In the genomic region with DNA sequence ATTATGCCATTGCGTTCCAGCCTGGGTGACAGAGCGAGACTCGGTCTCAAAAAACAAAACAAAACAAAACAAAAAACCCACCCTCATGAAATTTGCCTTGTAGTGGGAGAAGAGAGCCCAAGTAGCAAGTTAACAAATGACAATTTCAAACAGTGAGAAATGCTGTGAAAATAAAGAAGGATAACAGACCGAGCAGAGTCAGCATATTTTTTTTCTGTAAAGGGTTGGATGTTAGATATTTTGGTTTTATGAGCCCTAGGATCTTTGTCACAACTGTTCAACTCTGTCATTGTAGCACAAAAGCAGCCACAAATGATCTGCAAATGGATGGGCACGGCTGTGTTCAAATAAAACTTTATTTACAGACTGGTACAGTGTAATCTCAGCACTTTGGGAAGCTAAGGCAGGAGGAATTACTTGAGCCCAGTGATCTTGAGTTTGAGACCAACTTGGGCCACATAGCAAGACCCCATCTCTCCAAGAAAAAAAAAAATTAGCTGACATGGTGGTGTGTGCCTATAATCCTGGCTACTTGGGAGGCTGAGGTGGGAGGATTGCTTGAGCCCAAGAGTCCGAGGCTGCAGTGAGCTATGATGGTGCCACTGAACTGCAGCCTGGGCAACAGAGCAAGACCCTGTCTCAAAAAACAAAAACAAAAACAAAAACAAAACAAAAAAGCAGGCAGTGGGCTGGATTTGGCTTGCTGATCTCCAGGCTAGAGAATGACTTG, we compare ENCODE assay signal across 26 cellular contexts.
"Had no signal": no experiment of that assay in that cellular context is flagged by ENCODE, and none has a peak within 500 bp of the region (broad histone marks: within the 10 kb centered on the region; RNA-seq: fewer than 3 reads in every experiment).

No MANE protein-coding gene starts in this region.

- H3K9me3 Mint-ChIP-seq: natural killer cell treated with Interleukin-12 subunit alpha and Interleukin-12 subunit beta and Interleukin-15 and Interleukin-18, amount 100 ng/mL, for 72 hours; neural progenitor cell; stimulated activated naive B cell treated with anti-CD40 and anti-IgM and Interleukin-4, amounts not matched to agents 10 μg/mL and 1 μg/mL and 100 μg/mL, for 72 hours; stimulated activated naive CD8-positive, alpha-beta T cell treated with anti-CD3 and anti-CD28 coated beads, Interleukin-15, Interleukin-2, amounts not matched to agents 100 ng/mL and 50 ng/mL, for 24 hours had no signal

- H3K4me3 ChIP-seq: dorsolateral prefrontal cortex, gastroesophageal sphincter, heart left ventricle, hepatocyte, lung, neural progenitor cell, right atrium auricular region, sigmoid colon, thoracic aorta, tibial nerve, vagina had no signal

- H3K27ac Mint-ChIP-seq: memory B cell; natural killer cell treated with Interleukin-12 subunit alpha and Interleukin-12 subunit beta and Interleukin-15 and Interleukin-18, amount 100 ng/mL, for 72 hours; neural progenitor cell; progenitor cell of endocrine pancreas; stimulated activated naive B cell treated with anti-CD40 and anti-IgM and Interleukin-4, amounts not matched to agents 10 μg/mL and 1 μg/mL and 100 μg/mL, for 72 hours; stimulated activated naive CD8-positive, alpha-beta T cell treated with anti-CD3 and anti-CD28 coated beads, Interleukin-15, Interleukin-2, amounts not matched to agents 100 ng/mL and 50 ng/mL, for 24 hours had no signal

- H3K27ac ChIP-seq: dorsolateral prefrontal cortex, gastroesophageal sphincter, heart left ventricle, hepatocyte, neural progenitor cell, parathyroid adenoma, right atrium auricular region, sigmoid colon, thoracic aorta, tibial nerve, vagina had no signal

- FAIRE-seq: colon, kidney had no signal

- H3K36me3 ChIP-seq: gastroesophageal sphincter, heart left ventricle, neural progenitor cell, right atrium auricular region, sigmoid colon, thoracic aorta, tibial nerve, vagina had no signal

- H3K27me3 ChIP-seq: dorsolateral prefrontal cortex, hepatocyte, neural progenitor cell, right atrium auricular region, sigmoid colon, vagina had no signal

- ATAC-seq: esophagus mucosa; gastroesophageal sphincter; left lobe of liver; stimulated activated naive B cell treated with anti-CD40 and anti-IgM and Interleukin-4, amounts not matched to agents 10 μg/mL and 1 μg/mL and 100 μg/mL, for 72 hours had no signal

- H3K9me3 ChIP-seq: gastroesophageal sphincter, right atrium auricular region, sigmoid colon, thoracic aorta, vagina had no signal

- H3K36me3 Mint-ChIP-seq: memory B cell; naive B cell; natural killer cell treated with Interleukin-12 subunit alpha and Interleukin-12 subunit beta and Interleukin-15 and Interleukin-18, amount 100 ng/mL, for 72 hours; neural progenitor cell; stimulated activated naive B cell treated with anti-CD40 and anti-IgM and Interleukin-4, amounts not matched to agents 10 μg/mL and 1 μg/mL and 100 μg/mL, for 72 hours had no signal

- H3K4me1 Mint-ChIP-seq: neural progenitor cell; stimulated activated naive B cell treated with anti-CD40 and anti-IgM and Interleukin-4, amounts not matched to agents 10 μg/mL and 1 μg/mL and 100 μg/mL, for 72 hours had no signal

- H3K4me1 ChIP-seq: gastroesophageal sphincter, heart left ventricle, neural progenitor cell, parathyroid adenoma, right atrium auricular region, sigmoid colon, tibial nerve, vagina had no signal

- DNase-seq: dorsolateral prefrontal cortex; effector CD4-positive, alpha-beta T cell; foreskin fibroblast; heart left ventricle; kidney; naive B cell; sigmoid colon; stimulated activated CD4-positive, alpha-beta T cell treated with anti-CD3 and anti-CD28 coated beads, Interleukin-2, amount 100 ng/mL, for 24 hours; stimulated activated CD4-positive, alpha-beta T cell treated with anti-CD3 and anti-CD28 coated beads, Interleukin-4, amount 100 ng/mL, for 24 hours; stimulated activated naive B cell treated with anti-CD40 and anti-IgM and Interleukin-4, amounts not matched to agents 10 μg/mL and 1 μg/mL and 100 μg/mL, for 72 hours had no signal

- H3K4me2 ChIP-seq: hepatocyte, neural progenitor cell had no signal

- H3K79me2 ChIP-seq: hepatocyte, parathyroid adenoma had no signal

- H2AFZ ChIP-seq: hepatocyte, neural progenitor cell, parathyroid adenoma had no signal

- H3K9ac ChIP-seq: neural progenitor cell, parathyroid adenoma had no signal

- H3K4me3 Mint-ChIP-seq: memory B cell; naive B cell; natural killer cell treated with Interleukin-12 subunit alpha and Interleukin-12 subunit beta and Interleukin-15 and Interleukin-18, amount 100 ng/mL, for 72 hours; neural progenitor cell; stimulated activated naive B cell treated with anti-CD40 and anti-IgM and Interleukin-4, amounts not matched to agents 10 μg/mL and 1 μg/mL and 100 μg/mL, for 72 hours; stimulated activated naive CD8-positive, alpha-beta T cell treated with anti-CD3 and anti-CD28 coated beads, Interleukin-15, Interleukin-2, amounts not matched to agents 100 ng/mL and 50 ng/mL, for 24 hours had no signal
